Comparison of ENCODE assay signal across 7 cellular contexts in the genomic region with DNA sequence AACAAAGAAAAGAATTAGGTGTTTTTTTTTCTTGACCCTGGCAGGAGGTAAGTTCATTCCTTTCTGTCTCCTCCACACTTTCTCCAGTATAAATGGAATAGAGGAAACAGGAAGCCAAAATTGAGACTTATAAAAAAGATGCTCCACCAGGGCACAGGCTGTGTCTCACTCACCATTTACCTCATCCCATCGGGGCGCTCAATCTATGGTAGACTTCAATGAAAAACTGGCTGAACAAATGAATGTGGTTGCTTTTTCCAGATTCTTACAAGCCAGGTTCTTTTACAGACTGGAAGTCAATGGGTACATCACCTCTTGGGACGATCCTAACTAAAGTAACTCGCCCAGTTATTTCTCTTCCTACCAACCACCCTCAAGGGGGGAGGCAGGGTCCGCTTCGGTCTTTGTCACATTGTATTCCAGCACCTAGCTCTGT. TPM values are rescaled to one million over a fixed set of nuclear protein-coding genes. Genes with fewer than 3 reads are reported as not detected.
A peak's percentile ranks its signal among the peaks of the same experiment; 100 is the strongest.
DNase-seq lines count a peak whose midpoint lies in the region; ATAC-seq and TF ChIP-seq lines count a peak whose summit lies in the region.

No MANE protein-coding gene starts in this region.

- ATAC-seq in GM18867 (IDR thresholded peaks at IDR 0.05; ENCODE audit: unreplicated experiment) (peak; percentile 28), HG02840 (IDR thresholded peaks at IDR 0.05; ENCODE audit: low FRiP score, unreplicated experiment) (peak; percentile 22)

- H3K4me1 ChIP-seq in fibroblast of lung (ENCODE audit: control insufficient read depth, extremely low read depth, insufficient read depth, low read length) (no peaks in the 10 kb centered on the region), parathyroid adenoma (peaks cover 2% of the 10 kb centered on the region)

- DNase-seq in SK-N-MC (ENCODE audit: low read depth, low spot score) (no peak), fibroblast of lung (ENCODE audit: low read depth in 2 of 2) (peak; percentile 4 to 11), posterior cingulate gyrus (no peak), C1 segment of cervical spinal cord (lab: John Stamatoyannopoulos, UW) (no peak)

- H3K27me3 ChIP-seq in fibroblast of lung (ENCODE audit: control insufficient read depth, insufficient read depth, low read length) = no peaks in the 10 kb centered on the region
- no peaks in the 10 kb centered on the region for H3K27me3 ChIP-seq in parathyroid adenoma (ENCODE audit: control insufficient read depth, insufficient read depth, low read length)

- H4K20me1 ChIP-seq in fibroblast of lung (ENCODE audit: control insufficient read depth, extremely low read depth, insufficient read depth, low read length) = no peaks in the 10 kb centered on the region

- H3K4me3 ChIP-seq in SK-N-MC = peak overlapping the region; percentile 93
- H3K4me3 ChIP-seq in fibroblast of lung (replicated peaks in 1 of 4; ENCODE audit: control extremely low read depth in 1 of 4, insufficient read depth in 1 of 4, low read depth in 3 of 4, low read length in 4 of 4) = peak overlapping the region; percentile 47 to 94 (median 78)
- H3K4me3 ChIP-seq in parathyroid adenoma (ENCODE audit: low read depth, low read length) = peak overlapping the region; percentile 77

- H3K79me2 ChIP-seq in fibroblast of lung (ENCODE audit: control insufficient read depth, insufficient read depth, low read length) = peaks cover 6% of the 10 kb centered on the region
- H3K79me2 ChIP-seq in parathyroid adenoma = no peaks in the 10 kb centered on the region

- peak overlapping the region; percentile 91 for H3K4me2 ChIP-seq in fibroblast of lung (ENCODE audit: extremely low read depth, insufficient read depth, low read length)
- H3K4me2 ChIP-seq in parathyroid adenoma (ENCODE audit: low read length) = peak overlapping the region; percentile 89

- no peak overlapping the region for H3K27ac ChIP-seq in SK-N-MC
- H3K27ac ChIP-seq in fibroblast of lung (ENCODE audit: insufficient read depth, low read length) = peak overlapping the region; percentile 81
- H3K27ac ChIP-seq in parathyroid adenoma = peak overlapping the region; percentile 81

- peaks cover 15% of the 10 kb centered on the region for H3K36me3 ChIP-seq in SK-N-MC (ENCODE audit: insufficient read depth, low read length)
- no peaks in the 10 kb centered on the region for H3K36me3 ChIP-seq in fibroblast of lung (ENCODE audit: control insufficient read depth, insufficient read depth, low read length)
- no peaks in the 10 kb centered on the region for H3K36me3 ChIP-seq in parathyroid adenoma (ENCODE audit: control insufficient read depth, insufficient read depth, low read length)

- no peak for TF ChIP-seq CTCF in fibroblast of lung (conservative IDR thresholded peaks at IDR 0.05 in 1 of 2, IDR thresholded peaks at IDR 0.05 in 1 of 2; ENCODE audit: low read depth in 1 of 2, low read length in 2 of 2)
- no peak for TF ChIP-seq CTCF in parathyroid adenoma (IDR thresholded peaks at IDR 0.05)

- H3K9ac ChIP-seq in SK-N-MC (ENCODE audit: insufficient read length) = peak overlapping the region; percentile 77
- H3K9ac ChIP-seq in fibroblast of lung (ENCODE audit: insufficient read depth, low read length) = peak overlapping the region; percentile 85
- peak overlapping the region; percentile 69 for H3K9ac ChIP-seq in parathyroid adenoma

- H2AFZ ChIP-seq in fibroblast of lung (ENCODE audit: low read length) = peak overlapping the region; percentile 13
- H2AFZ ChIP-seq in parathyroid adenoma = peak overlapping the region; percentile 91

- intact Hi-C loops in posterior cingulate gyrus (cut with DNase I) = loop anchor here (1.0 to 5.0 kb wide), 2 partner anchors 22 to 99 kb away; partner anchors contain the start of gene ATP10D

- H3K9me3 ChIP-seq in SK-N-MC (ENCODE audit: low read depth, low read length) (no peaks in the 10 kb centered on the region), fibroblast of lung (ENCODE audit: control insufficient read depth, insufficient read depth, low read depth, low read length) (no peaks in the 10 kb centered on the region), parathyroid adenoma (ENCODE audit: control insufficient read depth, low read length) (no peaks in the 10 kb centered on the region)

RNA-seq across cellular contexts. Expression of gene COMMD8, which starts 0.7 kb away (rescaled TPM):
- total RNA-seq in fibroblast of lung = 23.6 and 29.6 TPM in 2 replicates
- 30.2 and 31.5 TPM in 2 replicates for polyA plus RNA-seq in fibroblast of lung
- polyA plus RNA-seq in fibroblast of lung (2012) = 25.8 and 27.9 TPM in 2 replicates
- 0.59 TPM in 1 of 2 replicates, not detected in the other for polyA minus RNA-seq in fibroblast of lung (ENCODE audit: low replicate concordance)

RNA-seq across cellular contexts. Expression of gene ATP10D, which starts 22.3 kb away (rescaled TPM):
- 31.3 and 40.8 TPM in 2 replicates for total RNA-seq in fibroblast of lung
- 24.6 and 29.0 TPM in 2 replicates for polyA plus RNA-seq in fibroblast of lung
- polyA plus RNA-seq in fibroblast of lung (2012) = 14.4 and 17.7 TPM in 2 replicates
- 102 and 118 TPM in 2 replicates for polyA minus RNA-seq in fibroblast of lung (ENCODE audit: low replicate concordance)

Comparison
In these comparisons a context has a peak if more than half of its experiments do, and no peak if none do; other contexts are left out.
1. DNase-seq: peak in fibroblast of lung (2 of 2); none in SK-N-MC (single experiment), posterior cingulate gyrus (0 of 10) and C1 segment of cervical spinal cord (0 of 14).
2. Peak in every context shown above with its lines, with median percentiles within 50 percentile points of each other: H3K4me3 ChIP-seq and H3K9ac ChIP-seq.